Comparison of ENCODE assay signal across 8 cellular contexts in the genomic region with DNA sequence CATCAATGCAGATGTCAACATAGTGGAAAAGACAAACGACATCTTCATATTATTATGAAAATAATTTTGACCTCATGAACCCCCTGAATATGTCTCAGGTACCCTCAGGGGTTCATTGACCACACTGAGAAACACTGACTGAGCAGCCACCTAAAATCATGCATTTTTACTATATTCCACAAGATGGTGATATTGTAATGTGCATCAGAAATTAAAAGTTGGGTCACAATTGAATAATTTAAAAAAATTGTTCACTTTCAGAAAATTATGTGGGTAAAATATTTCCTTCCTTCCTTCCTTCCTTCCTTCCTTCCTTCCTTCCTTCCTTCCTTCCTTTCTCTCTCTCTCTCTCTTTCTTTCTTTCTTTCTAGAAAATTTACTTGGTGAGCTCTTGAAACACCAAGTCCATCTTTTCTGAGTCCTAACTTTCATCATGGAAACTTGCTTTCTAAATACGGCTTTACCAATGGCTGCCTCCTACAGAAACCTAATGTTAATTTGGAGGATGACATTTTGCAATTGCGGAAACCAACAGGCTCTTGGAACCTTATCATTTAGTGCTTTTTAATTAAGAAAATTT.
A peak's percentile ranks its signal among the peaks of the same experiment; 100 is the strongest.
DNase-seq lines count a peak whose midpoint lies in the region; ATAC-seq and TF ChIP-seq lines count a peak whose summit lies in the region.

No MANE protein-coding gene starts in this region.

- H3K27me3 ChIP-seq in GM06990 (replicated peaks; ENCODE audit: control insufficient read depth, insufficient read depth, low read length): no peaks in the 10 kb centered on the region

- DNase-seq in GM06990 (ENCODE audit: extremely low read depth, insufficient read length) (no peak), M059J (ENCODE audit: low read depth) (peak; percentile 15), dermis blood vessel endothelial cell (peak; percentile 10), progenitor cell of endocrine pancreas (ENCODE audit: low spot score, unreplicated experiment) (no peak), NCI-H2171 treated with DMSO at 0.1 percent for 48 hours (lab: John Stamatoyannopoulos, UW) (no peak), head of caudate nucleus (no peak), iPS-NIHi7 (ENCODE audit: extremely low spot score) (no peak)

- H3K27ac Mint-ChIP-seq in progenitor cell of endocrine pancreas: no peak overlapping the region
- H3K27ac Mint-ChIP-seq in activated T-helper 17 cell treated with anti-CD3 and anti-CD28 coated beads, Interleukin-2, amount 50 U/mL, for 72 hours: no peak overlapping the region

- intact Hi-C loops in head of caudate nucleus (cut with DNase I): no loop called here

- no peak overlapping the region for H3K4me3 ChIP-seq in GM06990 (replicated peaks; ENCODE audit: low read depth, low read length)

- TF ChIP-seq CTCF in GM06990 (IDR thresholded peaks at IDR 0.05; ENCODE audit: insufficient read depth, low read length, poor library complexity, severe bottlenecking): peak; percentile 35
- TF ChIP-seq CTCF in progenitor cell of endocrine pancreas (IDR thresholded peaks at IDR 0.05; ENCODE audit: unreplicated experiment): peak; percentile 43

- no peaks in the 10 kb centered on the region for H3K27me3 Mint-ChIP-seq in progenitor cell of endocrine pancreas
- H3K27me3 Mint-ChIP-seq in activated T-helper 17 cell treated with anti-CD3 and anti-CD28 coated beads, Interleukin-2, amount 50 U/mL, for 72 hours: no peaks in the 10 kb centered on the region

- ATAC-seq in activated T-helper 17 cell treated with anti-CD3 and anti-CD28 coated beads, Interleukin-2, amount 50 U/mL, for 72 hours (replicated peaks): no peak

- no peaks in the 10 kb centered on the region for H3K36me3 Mint-ChIP-seq in progenitor cell of endocrine pancreas (ENCODE audit: insufficient read depth)
- no peaks in the 10 kb centered on the region for H3K36me3 Mint-ChIP-seq in activated T-helper 17 cell treated with anti-CD3 and anti-CD28 coated beads, Interleukin-2, amount 50 U/mL, for 72 hours (ENCODE audit: low read depth)

- no peaks in the 10 kb centered on the region for H3K36me3 ChIP-seq in GM06990 (ENCODE audit: control insufficient read depth, insufficient read depth, low read length)

- H3K4me3 Mint-ChIP-seq in progenitor cell of endocrine pancreas (ENCODE audit: low read depth): no peak overlapping the region
- H3K4me3 Mint-ChIP-seq in activated T-helper 17 cell treated with anti-CD3 and anti-CD28 coated beads, Interleukin-2, amount 50 U/mL, for 72 hours: no peak overlapping the region

- peaks cover 10% of the 10 kb centered on the region for H3K9me3 Mint-ChIP-seq in progenitor cell of endocrine pancreas (ENCODE audit: low read depth)
- no peaks in the 10 kb centered on the region for H3K9me3 Mint-ChIP-seq in activated T-helper 17 cell treated with anti-CD3 and anti-CD28 coated beads, Interleukin-2, amount 50 U/mL, for 72 hours

- H3K4me1 Mint-ChIP-seq in progenitor cell of endocrine pancreas (ENCODE audit: low read depth): no peaks in the 10 kb centered on the region
- H3K4me1 Mint-ChIP-seq in activated T-helper 17 cell treated with anti-CD3 and anti-CD28 coated beads, Interleukin-2, amount 50 U/mL, for 72 hours: no peaks in the 10 kb centered on the region

Comparison
In these comparisons a context has a peak if more than half of its experiments do, and no peak if none do; other contexts are left out.
1. DNase-seq: peak in M059J (single experiment) and dermis blood vessel endothelial cell (single experiment); none in GM06990 (single experiment), progenitor cell of endocrine pancreas (single experiment), NCI-H2171 treated with DMSO at 0.1 percent for 48 hours (single experiment), head of caudate nucleus (0 of 42) and iPS-NIHi7 (single experiment).